Comparison of ENCODE assay signal across 9 cellular contexts in the genomic region with DNA sequence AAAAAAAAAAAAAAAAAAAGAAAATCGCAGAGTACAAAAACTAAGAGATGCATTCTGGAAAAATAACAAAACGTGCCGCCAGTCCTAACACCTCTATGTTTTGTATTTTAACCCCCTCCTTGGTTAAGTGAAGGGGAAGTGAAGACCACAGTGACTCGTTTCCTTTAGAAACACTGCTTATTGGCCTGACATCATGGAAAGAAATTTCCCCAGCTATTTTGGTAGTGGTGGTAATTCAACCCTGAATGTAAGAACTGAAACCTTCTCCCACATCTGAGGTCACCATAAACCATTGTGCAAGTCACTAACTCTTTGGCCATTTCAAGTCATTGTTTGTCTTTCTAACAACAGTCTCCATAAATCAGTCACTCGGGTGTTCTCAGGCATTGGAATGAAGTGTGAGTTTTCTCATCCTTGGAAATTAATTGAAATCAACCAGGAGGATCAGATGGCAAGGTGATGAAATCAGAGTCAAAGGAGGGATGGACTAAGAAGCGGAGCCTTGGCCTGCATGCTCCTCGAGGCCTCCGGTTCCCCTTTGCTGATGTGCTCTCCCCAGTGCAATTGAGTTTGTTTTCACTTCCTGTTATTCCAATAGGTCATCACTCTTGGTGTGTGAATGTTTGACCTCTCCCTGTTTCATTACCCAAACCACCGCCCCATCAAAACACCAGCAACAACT.
DNase-seq lines count a peak whose midpoint lies in the region; ATAC-seq and TF ChIP-seq lines count a peak whose summit lies in the region.
"Had no signal": no experiment of that assay in that cellular context is flagged by ENCODE, and none has a peak within 500 bp of the region (broad histone marks: within the 10 kb centered on the region; RNA-seq: fewer than 3 reads in every experiment).

No MANE protein-coding gene starts in this region.

- no peak for TF ChIP-seq EP300 in SK-N-SH (IDR thresholded peaks at IDR 0.05; ENCODE audit: borderline replicate concordance in 1 of 2, low read depth in 1 of 2, low read length in 1 of 2)

- no peak overlapping the region for H3K4me3 Mint-ChIP-seq in HFFc6
- H3K4me3 Mint-ChIP-seq: nephron had no signal

- H4K20me1 ChIP-seq in SK-N-SH (ENCODE audit: insufficient read depth), result no peaks in the 10 kb centered on the region

- H3K9me3 ChIP-seq in heart right ventricle (no peaks in the 10 kb centered on the region), left ventricle myocardium inferior (replicated peaks) (no peaks in the 10 kb centered on the region), SK-N-SH (no peaks in the 10 kb centered on the region)

- no peaks in the 10 kb centered on the region for H3K79me2 ChIP-seq in SK-N-SH (ENCODE audit: insufficient read depth)

- no peak for DNase-seq in heart right ventricle
- no peak for DNase-seq in left ventricle myocardium inferior
- DNase-seq in NCI-H226, result peak; percentile 24
- no peak for DNase-seq in SK-N-SH
- DNase-seq in HFFc6, result no peak
- DNase-seq in DMS114 treated with DMSO at 0.1 percent for 48 hours (lab: John Stamatoyannopoulos, UW; ENCODE audit: unreplicated experiment), result no peak

- no peak overlapping the region for H2AFZ ChIP-seq in SK-N-SH (ENCODE audit: low read depth)

- H3K36me3 Mint-ChIP-seq in HFFc6 (ENCODE audit: low read depth), result peaks cover 4% of the 10 kb centered on the region; the same call in 1 of the 2 replicates

- TF ChIP-seq RAD21 in SK-N-SH (IDR thresholded peaks at IDR 0.05; ENCODE audit: low read length), result no peak

- intact Hi-C loops in heart right ventricle (cut with DNase I), result no loop called here
- intact Hi-C loops in left ventricle myocardium inferior (cut with micrococcal nuclease), result no loop called here

- 64 to 75% methylated on average over 9 of the region's 9 CpGs for WGBS in heart right ventricle, 2 donors
- 6% methylated on average over 9 of the region's 9 CpGs for WGBS in SK-N-SH (ENCODE audit: low lambda C conversion rate)

- no peaks in the 10 kb centered on the region for H3F3A ChIP-seq in SK-N-SH (replicated peaks; ENCODE audit: insufficient read depth)

- no peaks in the 10 kb centered on the region for H3K36me3 ChIP-seq in heart right ventricle
- no peaks in the 10 kb centered on the region for H3K36me3 ChIP-seq in left ventricle myocardium inferior
- no peaks in the 10 kb centered on the region for H3K36me3 ChIP-seq in SK-N-SH (replicated peaks in 1 of 2; ENCODE audit: control insufficient read depth in 1 of 2, insufficient read depth in 2 of 2, low read length in 1 of 2)

- H3K9me2 ChIP-seq in SK-N-SH, result no peaks in the 10 kb centered on the region

- H3K9me3 Mint-ChIP-seq in HFFc6, result peaks cover 60% of the 10 kb centered on the region

- H3K27ac Mint-ChIP-seq in HFFc6, result no peak overlapping the region

- POLR2A ChIA-PET in SK-N-SH (lab: Yijun Ruan, JAX), result no interaction called here

- ATAC-seq in heart right ventricle, result peak in 6 of 8 donors; percentile 42 to 72 (median 56)
- ATAC-seq in HG02642 (IDR thresholded peaks at IDR 0.05; ENCODE audit: poor library complexity, unreplicated experiment), result peak; percentile 89
- ATAC-seq in esophagus mucosa, result peak; percentile 22

- H3K4me1 ChIP-seq in heart right ventricle (peaks cover 0 to 24% (median 0%) of the 10 kb centered on the region in 9 donors), left ventricle myocardium inferior (no peaks in the 10 kb centered on the region), SK-N-SH (ENCODE audit: control insufficient read depth in 1 of 2, insufficient read depth in 2 of 2, low read depth in 1 of 2, low read length in 1 of 2) (no peaks in the 10 kb centered on the region)

- H3K27ac ChIP-seq in heart right ventricle (peak overlapping the region in 1 of 10 donors; percentile 79), left ventricle myocardium inferior (replicated peaks) (no peak overlapping the region), SK-N-SH (ENCODE audit: low read depth in 2 of 2, low read length in 1 of 2) (no peak overlapping the region)

- H3K4me3 ChIP-seq in heart right ventricle (no peak overlapping the region), left ventricle myocardium inferior (no peak overlapping the region), SK-N-SH (ENCODE audit: low read depth in 2 of 2, low read length in 1 of 2) (no peak overlapping the region)

- TF ChIP-seq CTCF in heart right ventricle (IDR thresholded peaks at IDR 0.05) (no peak), left ventricle myocardium inferior (IDR thresholded peaks at IDR 0.05; ENCODE audit: borderline replicate concordance) (no peak), SK-N-SH (IDR thresholded peaks at IDR 0.05) (no peak), HFFc6 (IDR thresholded peaks at IDR 0.05) (no peak)

- H3K4me2 ChIP-seq in SK-N-SH, result no peak overlapping the region

- H3K4me1 Mint-ChIP-seq in HFFc6 (ENCODE audit: low read depth), result no peaks in the 10 kb centered on the region

- no peaks in the 10 kb centered on the region for H3K27me3 Mint-ChIP-seq in HFFc6 (ENCODE audit: insufficient read depth)

- H3K27me3 ChIP-seq in heart right ventricle (peaks cover 0 to 7% (median 0%) of the 10 kb centered on the region in 7 donors), left ventricle myocardium inferior (ENCODE audit: low read depth) (peaks cover 6% of the 10 kb centered on the region), SK-N-SH (ENCODE audit: insufficient read depth) (no peaks in the 10 kb centered on the region)

- CTCF ChIA-PET in SK-N-SH (lab: Yijun Ruan, JAX), result no interaction called here

- H3K9ac ChIP-seq in SK-N-SH, result no peak overlapping the region

TF ChIP-seq in SK-N-SH, 30 proteins besides CTCF, POLR2A, EP300 and RAD21 (continues in another document):
- TF ChIP-seq RFX5 (IDR thresholded peaks at IDR 0.05; ENCODE audit: low read length) (no peak), SMC3 (IDR thresholded peaks at IDR 0.05; ENCODE audit: low read depth, low read length) (no peak), RCOR1 (IDR thresholded peaks at IDR 0.05; ENCODE audit: low read length) (no peak), GATA2 (CRISPR knock-in tag; IDR thresholded peaks at IDR 0.05) (no peak), GABPA (IDR thresholded peaks at IDR 0.05; ENCODE audit: low read depth) (no peak), NRF1 (IDR thresholded peaks at IDR 0.05; ENCODE audit: low read depth, low read length) (no peak), FOSL2 (IDR thresholded peaks at IDR 0.05; ENCODE audit: borderline replicate concordance, low read depth) (no peak), MXI1 (IDR thresholded peaks at IDR 0.05; ENCODE audit: low read depth, low read length) (no peak), RXRA (IDR thresholded peaks at IDR 0.05; ENCODE audit: borderline replicate concordance, low read depth) (no peak)
- TF ChIP-seq, protein P1, sequence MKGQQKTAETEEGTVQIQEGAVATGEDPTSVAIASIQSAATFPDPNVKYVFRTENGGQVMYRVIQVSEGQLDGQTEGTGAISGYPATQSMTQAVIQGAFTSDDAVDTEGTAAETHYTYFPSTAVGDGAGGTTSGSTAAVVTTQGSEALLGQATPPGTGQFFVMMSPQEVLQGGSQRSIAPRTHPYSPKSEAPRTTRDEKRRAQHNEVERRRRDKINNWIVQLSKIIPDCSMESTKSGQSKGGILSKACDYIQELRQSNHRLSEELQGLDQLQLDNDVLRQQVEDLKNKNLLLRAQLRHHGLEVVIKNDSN (IDR thresholded peaks at IDR 0.05; ENCODE audit: borderline replicate concordance, low read depth), result no peak
- TF ChIP-seq, protein P2, sequence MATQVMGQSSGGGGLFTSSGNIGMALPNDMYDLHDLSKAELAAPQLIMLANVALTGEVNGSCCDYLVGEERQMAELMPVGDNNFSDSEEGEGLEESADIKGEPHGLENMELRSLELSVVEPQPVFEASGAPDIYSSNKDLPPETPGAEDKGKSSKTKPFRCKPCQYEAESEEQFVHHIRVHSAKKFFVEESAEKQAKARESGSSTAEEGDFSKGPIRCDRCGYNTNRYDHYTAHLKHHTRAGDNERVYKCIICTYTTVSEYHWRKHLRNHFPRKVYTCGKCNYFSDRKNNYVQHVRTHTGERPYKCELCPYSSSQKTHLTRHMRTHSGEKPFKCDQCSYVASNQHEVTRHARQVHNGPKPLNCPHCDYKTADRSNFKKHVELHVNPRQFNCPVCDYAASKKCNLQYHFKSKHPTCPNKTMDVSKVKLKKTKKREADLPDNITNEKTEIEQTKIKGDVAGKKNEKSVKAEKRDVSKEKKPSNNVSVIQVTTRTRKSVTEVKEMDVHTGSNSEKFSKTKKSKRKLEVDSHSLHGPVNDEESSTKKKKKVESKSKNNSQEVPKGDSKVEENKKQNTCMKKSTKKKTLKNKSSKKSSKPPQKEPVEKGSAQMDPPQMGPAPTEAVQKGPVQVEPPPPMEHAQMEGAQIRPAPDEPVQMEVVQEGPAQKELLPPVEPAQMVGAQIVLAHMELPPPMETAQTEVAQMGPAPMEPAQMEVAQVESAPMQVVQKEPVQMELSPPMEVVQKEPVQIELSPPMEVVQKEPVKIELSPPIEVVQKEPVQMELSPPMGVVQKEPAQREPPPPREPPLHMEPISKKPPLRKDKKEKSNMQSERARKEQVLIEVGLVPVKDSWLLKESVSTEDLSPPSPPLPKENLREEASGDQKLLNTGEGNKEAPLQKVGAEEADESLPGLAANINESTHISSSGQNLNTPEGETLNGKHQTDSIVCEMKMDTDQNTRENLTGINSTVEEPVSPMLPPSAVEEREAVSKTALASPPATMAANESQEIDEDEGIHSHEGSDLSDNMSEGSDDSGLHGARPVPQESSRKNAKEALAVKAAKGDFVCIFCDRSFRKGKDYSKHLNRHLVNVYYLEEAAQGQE (IDR thresholded peaks at IDR 0.05; ENCODE audit: low read depth, low read length), result no peak
- TF ChIP-seq, protein P3, sequence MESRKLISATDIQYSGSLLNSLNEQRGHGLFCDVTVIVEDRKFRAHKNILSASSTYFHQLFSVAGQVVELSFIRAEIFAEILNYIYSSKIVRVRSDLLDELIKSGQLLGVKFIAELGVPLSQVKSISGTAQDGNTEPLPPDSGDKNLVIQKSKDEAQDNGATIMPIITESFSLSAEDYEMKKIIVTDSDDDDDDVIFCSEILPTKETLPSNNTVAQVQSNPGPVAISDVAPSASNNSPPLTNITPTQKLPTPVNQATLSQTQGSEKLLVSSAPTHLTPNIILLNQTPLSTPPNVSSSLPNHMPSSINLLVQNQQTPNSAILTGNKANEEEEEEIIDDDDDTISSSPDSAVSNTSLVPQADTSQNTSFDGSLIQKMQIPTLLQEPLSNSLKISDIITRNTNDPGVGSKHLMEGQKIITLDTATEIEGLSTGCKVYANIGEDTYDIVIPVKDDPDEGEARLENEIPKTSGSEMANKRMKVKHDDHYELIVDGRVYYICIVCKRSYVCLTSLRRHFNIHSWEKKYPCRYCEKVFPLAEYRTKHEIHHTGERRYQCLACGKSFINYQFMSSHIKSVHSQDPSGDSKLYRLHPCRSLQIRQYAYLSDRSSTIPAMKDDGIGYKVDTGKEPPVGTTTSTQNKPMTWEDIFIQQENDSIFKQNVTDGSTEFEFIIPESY (IDR thresholded peaks at IDR 0.05; ENCODE audit: borderline replicate concordance, low read depth), result no peak

Comparison
In these comparisons a context has a peak if more than half of its experiments do, and no peak if none do; other contexts are left out.
1. ATAC-seq: peak in every context shown above with its lines; median percentile 89 in HG02642; 56 in heart right ventricle; 22 in esophagus mucosa.